In genomic region chr4:30721353-30722091, GRCh38 we compare ENCODE assay signal across 8 cellular contexts. TPM values are rescaled to one million over a fixed set of nuclear protein-coding genes. Genes with fewer than 3 reads are reported as not detected.
A peak's percentile ranks its signal among the peaks of the same experiment; 100 is the strongest.
DNase-seq lines count a peak whose midpoint lies in the region; ATAC-seq and TF ChIP-seq lines count a peak whose summit lies in the region.

No MANE protein-coding gene starts in this region.

- peak overlapping the region; percentile 44 to 46 for H3K4ac ChIP-seq in mesenchymal stem cell (ENCODE audit: low read depth in 1 of 2, low read length in 2 of 2)

- peak overlapping the region in 1 of 2 experiments; percentile 85 for H2BK12ac ChIP-seq in mesenchymal stem cell (ENCODE audit: low read length in 2 of 2)

- H3K4me2 ChIP-seq in mesenchymal stem cell (ENCODE audit: low read length, poor library complexity, severe bottlenecking), result peak overlapping the region; percentile 100

- no peak overlapping the region for H2BK5ac ChIP-seq in mesenchymal stem cell (ENCODE audit: low read depth, low read length, poor library complexity, severe bottlenecking)

- no peak overlapping the region for H2AK5ac ChIP-seq in mesenchymal stem cell (ENCODE audit: low read length, severe bottlenecking)

- POLR2A ChIA-PET in CD4-positive, alpha-beta T cell (lab: Charles Lee), result no interaction called here

- BruUV-seq in Calu3 (replicated peaks; lab: Mats Ljungman, UMichigan), result no TSS peak

- H3K79me1 ChIP-seq in mesenchymal stem cell (replicated peaks; ENCODE audit: low read length, poor library complexity, severe bottlenecking), result peaks cover 2% of the 10 kb centered on the region

- no peak for TF ChIP-seq CTCF in Calu3 (IDR thresholded peaks at IDR 0.05; ENCODE audit: unreplicated experiment)
- peak; percentile 50 for TF ChIP-seq CTCF in endothelial cell (IDR thresholded peaks at IDR 0.05; ENCODE audit: unreplicated experiment)
- TF ChIP-seq CTCF in CD4-positive, alpha-beta T cell (IDR thresholded peaks at IDR 0.05), result no peak

- peak overlapping the region in 1 of 2 experiments; percentile 97 for H3K23ac ChIP-seq in mesenchymal stem cell (ENCODE audit: low read length in 2 of 2)

- under 1% methylated on average over 52 of the region's 86 CpGs for WGBS in mesenchymal stem cell
- under 1% methylated on average over 86 of the region's 86 CpGs for WGBS in urinary bladder

- H4K8ac ChIP-seq in mesenchymal stem cell (ENCODE audit: low read length), result peak overlapping the region; percentile 52

- no peak overlapping the region for H2BK15ac ChIP-seq in mesenchymal stem cell (ENCODE audit: low read depth, poor library complexity, severe bottlenecking)

- H3K9ac ChIP-seq in mesenchymal stem cell (ENCODE audit: low read length), result peak overlapping the region; percentile 65

- peaks cover 8 to 25% of the 10 kb centered on the region in 2 experiments for H3K27me3 ChIP-seq in mesenchymal stem cell (ENCODE audit: control insufficient read depth in 1 of 2, insufficient read depth in 1 of 2, low read length in 2 of 2)
- peaks cover 63% of the 10 kb centered on the region for H3K27me3 ChIP-seq in CD4-positive, alpha-beta T cell (ENCODE audit: control insufficient read depth, insufficient read depth, low read length)

- H3K4me3 Mint-ChIP-seq in Calu3 (ENCODE audit: low read depth, unreplicated experiment) (peak overlapping the region; percentile 79), endothelial cell (ENCODE audit: unreplicated experiment) (peak overlapping the region; percentile 82)
- H3K4me3 Mint-ChIP-seq in CD4-positive, alpha-beta T cell, result no peak overlapping the region

- H3K9me3 Mint-ChIP-seq in Calu3 (ENCODE audit: low read depth, unreplicated experiment) (no peaks in the 10 kb centered on the region), endothelial cell (ENCODE audit: unreplicated experiment) (no peaks in the 10 kb centered on the region)
- no peaks in the 10 kb centered on the region for H3K9me3 Mint-ChIP-seq in CD4-positive, alpha-beta T cell

- H3K9me3 ChIP-seq in mesenchymal stem cell (ENCODE audit: control insufficient read depth, low read length), result no peaks in the 10 kb centered on the region
- H3K9me3 ChIP-seq in CD4-positive, alpha-beta T cell (ENCODE audit: control insufficient read depth, low read length), result no peaks in the 10 kb centered on the region

- H2BK120ac ChIP-seq in mesenchymal stem cell (ENCODE audit: low read depth, low read length), result peak overlapping the region; percentile 27

- H2AFZ ChIP-seq in mesenchymal stem cell (ENCODE audit: low read depth, low read length), result peak overlapping the region; percentile 64

- ATAC-seq in GM21367 (IDR thresholded peaks at IDR 0.05; ENCODE audit: unreplicated experiment) (no peak), HG02852 (IDR thresholded peaks at IDR 0.05; ENCODE audit: unreplicated experiment) (no peak)
- ATAC-seq in CD4-positive, alpha-beta T cell (ENCODE audit: poor library complexity), result no peak

- H3K27me3 Mint-ChIP-seq in Calu3 (ENCODE audit: unreplicated experiment) (peaks cover 43% of the 10 kb centered on the region), endothelial cell (ENCODE audit: unreplicated experiment) (peaks cover 32% of the 10 kb centered on the region)
- H3K27me3 Mint-ChIP-seq in CD4-positive, alpha-beta T cell, result peaks cover 66% of the 10 kb centered on the region

- H3K27ac Mint-ChIP-seq in Calu3 (ENCODE audit: unreplicated experiment) (no peak overlapping the region), endothelial cell (ENCODE audit: unreplicated experiment) (no peak overlapping the region)
- no peak overlapping the region for H3K27ac Mint-ChIP-seq in CD4-positive, alpha-beta T cell

- H3K4me1 Mint-ChIP-seq in Calu3 (ENCODE audit: low read depth, unreplicated experiment), result peaks cover 24% of the 10 kb centered on the region
- peaks cover 20% of the 10 kb centered on the region for H3K4me1 Mint-ChIP-seq in endothelial cell (ENCODE audit: unreplicated experiment)
- peaks cover 31% of the 10 kb centered on the region for H3K4me1 Mint-ChIP-seq in CD4-positive, alpha-beta T cell (ENCODE audit: low read depth)

- H3K36me3 Mint-ChIP-seq in Calu3 (ENCODE audit: insufficient read depth, unreplicated experiment) (peaks cover 30% of the 10 kb centered on the region), endothelial cell (ENCODE audit: low read depth, unreplicated experiment) (no peaks in the 10 kb centered on the region)
- no peaks in the 10 kb centered on the region for H3K36me3 Mint-ChIP-seq in CD4-positive, alpha-beta T cell (ENCODE audit: low read depth)

- intact Hi-C loops in Calu3 (cut with micrococcal nuclease; ENCODE audit: unreplicated experiment), result no loop called here
- intact Hi-C loops in CD4-positive, alpha-beta T cell (cut with DNase I, micrococcal nuclease), result no loop called here

- H3K4me3 ChIP-seq in mesenchymal stem cell (ENCODE audit: insufficient read depth in 1 of 2, low read depth in 1 of 2, low read length in 2 of 2), result peak overlapping the region; percentile 71 to 88
- H3K4me3 ChIP-seq in urinary bladder (ENCODE audit: low read depth, low read length), result peak overlapping the region; percentile 67

- DNase-seq in Calu3 (peak; percentile 60), NCI-H1105 treated with DMSO at 0.1 percent for 48 hours (lab: John Stamatoyannopoulos, UW) (peak; percentile 31), endothelial cell (ENCODE audit: low spot score) (peak; percentile 76), mesenchymal stem cell (peak; percentile 64)
- no peak for DNase-seq in CD4-positive, alpha-beta T cell

- CTCF ChIA-PET in Calu3 (lab: Charles Lee), result interaction anchor here (0.9 to 1.6 kb wide), 2 partner anchors 35 to 48 kb away, joined by 4 read pairs; no protein-coding TSS in a partner anchor
- CTCF ChIA-PET in CD4-positive, alpha-beta T cell (lab: Charles Lee), result no interaction called here

- H3K14ac ChIP-seq in mesenchymal stem cell (ENCODE audit: low read length in 2 of 2), result peak overlapping the region in 1 of 2 experiments; percentile 89

- H3K27ac ChIP-seq in mesenchymal stem cell (ENCODE audit: low read length, poor library complexity, severe bottlenecking) (no peak overlapping the region), urinary bladder (ENCODE audit: low read depth) (no peak overlapping the region)
- H3K27ac ChIP-seq in CD4-positive, alpha-beta T cell (ENCODE audit: low read depth, low read length), result no peak overlapping the region

- H3K36me3 ChIP-seq in mesenchymal stem cell (ENCODE audit: control insufficient read depth in 1 of 2, insufficient read depth in 2 of 2, low read depth in 1 of 2, low read length in 2 of 2) (peaks cover 0 to 2% of the 10 kb centered on the region in 2 experiments), urinary bladder (ENCODE audit: insufficient read depth) (no peaks in the 10 kb centered on the region)

- H4K91ac ChIP-seq in mesenchymal stem cell (ENCODE audit: low read length), result peak overlapping the region; percentile 88

- H3K4me1 ChIP-seq in mesenchymal stem cell (ENCODE audit: control insufficient read depth, insufficient read depth, low read depth, low read length) (peaks cover 33% of the 10 kb centered on the region), urinary bladder (ENCODE audit: insufficient read depth) (no peaks in the 10 kb centered on the region)

- peak overlapping the region; percentile 64 to 90 for H3K18ac ChIP-seq in mesenchymal stem cell (ENCODE audit: low read depth in 1 of 2, low read length in 2 of 2)

RNA-seq across cellular contexts. Expression of gene PCDH7, which starts 1.4 kb away (rescaled TPM):
- total RNA-seq in Calu3 (2022), result 0.45 and 1.8 TPM in 2 replicates
- 6.1 TPM for total RNA-seq in endothelial cell (ENCODE audit: unreplicated experiment)
- 17.0 TPM for polyA plus RNA-seq in mesenchymal stem cell (2013, experiment 1 of 2)
- 17.7 TPM for polyA plus RNA-seq in mesenchymal stem cell (2013, experiment 2 of 2)
- total RNA-seq in urinary bladder, result 121 TPM
- polyA plus RNA-seq in urinary bladder, result 45.3 TPM
- total RNA-seq in CD4-positive, alpha-beta T cell, result not detected

Comparison
In these comparisons a context has a peak if more than half of its experiments do, and no peak if none do; other contexts are left out.
1. DNase-seq: peak in Calu3 (single experiment), NCI-H1105 treated with DMSO at 0.1 percent for 48 hours (single experiment), endothelial cell (single experiment) and mesenchymal stem cell (single experiment); none in CD4-positive, alpha-beta T cell (0 of 10).
2. RNA of gene PCDH7, which starts 1.4 kb away (total RNA-seq): 121 TPM in urinary bladder (single experiment); 6.1 TPM in endothelial cell (single experiment), 0.45 to 1.8 TPM in Calu3 and not detected in CD4-positive, alpha-beta T cell; every median in the first group is over 10 times any median in the second.